23 cellular contexts compared by ENCODE assay signal in genomic region chr12:168201-168600, GRCh38. TPM values are rescaled to one million over a fixed set of nuclear protein-coding genes. Genes with fewer than 3 reads are reported as not detected.
DNase-seq lines count a peak whose midpoint lies in the region; ATAC-seq and TF ChIP-seq lines count a peak whose summit lies in the region.
"Had no signal": no experiment of that assay in that cellular context is flagged by ENCODE, and none has a peak within 500 bp of the region (broad histone marks: within the 10 kb centered on the region; RNA-seq: fewer than 3 reads in every experiment).

No MANE protein-coding gene starts in this region.

- no peaks in the 10 kb centered on the region for H3K36me3 ChIP-seq in hepatocyte (replicated peaks; ENCODE audit: insufficient read depth, low read depth)

- H3K27me3 ChIP-seq in hepatocyte, result no peaks in the 10 kb centered on the region

- H3K27ac ChIP-seq in hepatocyte, result peak overlapping the region; percentile 93
- H3K27ac ChIP-seq: GM23248, KMS-11 had no signal

- TF ChIP-seq CTCF in hepatocyte (IDR thresholded peaks at IDR 0.05; ENCODE audit: poor library complexity), result no peak
- no peak for TF ChIP-seq CTCF in type B pancreatic cell (conservative IDR thresholded peaks at IDR 0.05)

- POLR2A ChIA-PET in activated naive CD8-positive, alpha-beta T cell treated with anti-CD3 and anti-CD28 coated beads, Interleukin-2, amount 10 ng/mL, durations not matched to agents 7 days and 5 days (lab: Charles Lee), result no interaction called here

- peak overlapping the region; percentile 66 for H3K27ac Mint-ChIP-seq in activated naive CD8-positive, alpha-beta T cell treated with anti-CD3 and anti-CD28 coated beads, Interleukin-2, amount 10 ng/mL, durations not matched to agents 7 days and 5 days
- H3K27ac Mint-ChIP-seq in activated naive CD8-positive, alpha-beta T cell treated with anti-CD3 and anti-CD28 coated beads, Interleukin-2, amount 50 U/mL, for 24 hours, result no peak overlapping the region
- H3K27ac Mint-ChIP-seq in type B pancreatic cell, result peak overlapping the region; percentile 34

- H3K4me1 ChIP-seq in hepatocyte (ENCODE audit: insufficient read depth), result peaks cover 50% of the 10 kb centered on the region

- peak overlapping the region; percentile 24 for H3K4me2 ChIP-seq in hepatocyte
- H3K4me2 ChIP-seq: KMS-11 had no signal

- ATAC-seq in activated naive CD8-positive, alpha-beta T cell treated with anti-CD3 and anti-CD28 coated beads, Interleukin-2, amount 10 ng/mL, durations not matched to agents 7 days and 5 days (ENCODE audit: low read depth), result no peak
- ATAC-seq in activated naive CD8-positive, alpha-beta T cell treated with anti-CD3 and anti-CD28 coated beads, Interleukin-2, amount 50 U/mL, for 24 hours, result no peak
- no peak for ATAC-seq in GM18907 (IDR thresholded peaks at IDR 0.05; ENCODE audit: unreplicated experiment)
- ATAC-seq: GM12878, HCT116 had no signal

- no peaks in the 10 kb centered on the region for H3K79me2 ChIP-seq in hepatocyte

- no peak overlapping the region for H3K4me3 Mint-ChIP-seq in activated naive CD8-positive, alpha-beta T cell treated with anti-CD3 and anti-CD28 coated beads, Interleukin-2, amount 10 ng/mL, durations not matched to agents 7 days and 5 days
- H3K4me3 Mint-ChIP-seq in activated naive CD8-positive, alpha-beta T cell treated with anti-CD3 and anti-CD28 coated beads, Interleukin-2, amount 50 U/mL, for 24 hours, result no peak overlapping the region
- H3K4me3 Mint-ChIP-seq in type B pancreatic cell, result peak overlapping the region; percentile 39
- H3K4me3 Mint-ChIP-seq: CD4-positive, alpha-beta memory T cell had no signal

- DNase-seq in activated naive CD8-positive, alpha-beta T cell treated with anti-CD3 and anti-CD28 coated beads, Interleukin-2, amount 10 ng/mL, durations not matched to agents 7 days and 5 days, result no peak
- no peak for DNase-seq in activated naive CD8-positive, alpha-beta T cell treated with anti-CD3 and anti-CD28 coated beads, Interleukin-2, amount 50 U/mL, for 24 hours
- peak; percentile 33 for DNase-seq in NCI-H524 treated with DMSO at 0.1 percent for 48 hours (lab: John Stamatoyannopoulos, UW)
- no peak for DNase-seq in hepatocyte (ENCODE audit: low spot score)
- DNase-seq in type B pancreatic cell (ENCODE audit: extremely low spot score, unreplicated experiment), result no peak
- DNase-seq in NK-92 (lab: John Stamatoyannopoulos, UW; ENCODE audit: unreplicated experiment), result no peak
- DNase-seq in kidney glomerular epithelial cell (lab: John Stamatoyannopoulos, UW), result no peak
- DNase-seq: Caco-2; CD4-positive, alpha-beta memory T cell; DMS 273 treated with DMSO at 0.1 percent for 48 hours; NCI-H1105; NCI-H2081; NCI-H748 treated with DMSO at 0.1 percent for 48 hours; Right ventricle myocardium superior had no signal

- 94% methylated on average over 8 of the region's 8 CpGs for WGBS in hepatocyte (ENCODE audit: low lambda C conversion rate, missing lambda C conversion rate)

- H3K27me3 Mint-ChIP-seq in activated naive CD8-positive, alpha-beta T cell treated with anti-CD3 and anti-CD28 coated beads, Interleukin-2, amount 10 ng/mL, durations not matched to agents 7 days and 5 days, result peaks cover 2% of the 10 kb centered on the region
- H3K27me3 Mint-ChIP-seq in activated naive CD8-positive, alpha-beta T cell treated with anti-CD3 and anti-CD28 coated beads, Interleukin-2, amount 50 U/mL, for 24 hours, result no peaks in the 10 kb centered on the region
- peaks cover 27% of the 10 kb centered on the region for H3K27me3 Mint-ChIP-seq in type B pancreatic cell

- no peaks in the 10 kb centered on the region for H3K9me3 ChIP-seq in hepatocyte (ENCODE audit: low read depth)
- H3K9me3 ChIP-seq: Caco-2 had no signal

- H2AFZ ChIP-seq in hepatocyte, result no peak overlapping the region
- H2AFZ ChIP-seq: GM23248 had no signal

- H3K36me3 Mint-ChIP-seq in activated naive CD8-positive, alpha-beta T cell treated with anti-CD3 and anti-CD28 coated beads, Interleukin-2, amount 10 ng/mL, durations not matched to agents 7 days and 5 days, result no peaks in the 10 kb centered on the region
- H3K36me3 Mint-ChIP-seq in activated naive CD8-positive, alpha-beta T cell treated with anti-CD3 and anti-CD28 coated beads, Interleukin-2, amount 50 U/mL, for 24 hours (ENCODE audit: low read depth), result no peaks in the 10 kb centered on the region
- H3K36me3 Mint-ChIP-seq in type B pancreatic cell, result no peaks in the 10 kb centered on the region
- H3K36me3 Mint-ChIP-seq: CD4-positive, alpha-beta memory T cell had no signal

- peaks cover 24% of the 10 kb centered on the region for H3K4me1 Mint-ChIP-seq in activated naive CD8-positive, alpha-beta T cell treated with anti-CD3 and anti-CD28 coated beads, Interleukin-2, amount 10 ng/mL, durations not matched to agents 7 days and 5 days
- H3K4me1 Mint-ChIP-seq in activated naive CD8-positive, alpha-beta T cell treated with anti-CD3 and anti-CD28 coated beads, Interleukin-2, amount 50 U/mL, for 24 hours, result peaks cover 13% of the 10 kb centered on the region
- peaks cover 40% of the 10 kb centered on the region for H3K4me1 Mint-ChIP-seq in type B pancreatic cell (ENCODE audit: unreplicated experiment)

- H3K9me3 Mint-ChIP-seq in activated naive CD8-positive, alpha-beta T cell treated with anti-CD3 and anti-CD28 coated beads, Interleukin-2, amount 10 ng/mL, durations not matched to agents 7 days and 5 days, result no peaks in the 10 kb centered on the region
- H3K9me3 Mint-ChIP-seq in activated naive CD8-positive, alpha-beta T cell treated with anti-CD3 and anti-CD28 coated beads, Interleukin-2, amount 50 U/mL, for 24 hours, result no peaks in the 10 kb centered on the region
- no peaks in the 10 kb centered on the region for H3K9me3 Mint-ChIP-seq in type B pancreatic cell
- H3K9me3 Mint-ChIP-seq: CD4-positive, alpha-beta memory T cell had no signal

- H4K20me1 ChIP-seq in hepatocyte (ENCODE audit: insufficient read depth, poor library complexity, severe bottlenecking), result no peaks in the 10 kb centered on the region

- no peak overlapping the region for H3K4me3 ChIP-seq in hepatocyte
- H3K4me3 ChIP-seq: GM12878, GM23248 had no signal

- no peaks in the 10 kb centered on the region for H3K9me2 ChIP-seq in hepatocyte (replicated peaks; ENCODE audit: insufficient read depth)

RNA-seq across cellular contexts. Expression of gene SLC6A12, which starts 45.8 kb away (rescaled TPM):
- total RNA-seq in activated naive CD8-positive, alpha-beta T cell treated with anti-CD3 and anti-CD28 coated beads, Interleukin-2, amount 10 ng/mL, durations not matched to agents 7 days and 5 days, result not detected
- total RNA-seq in hepatocyte, result 7.9 and 10.3 TPM in 2 replicates
- polyA plus RNA-seq in hepatocyte, result 3.9 and 6.1 TPM in 2 replicates
- total RNA-seq in type B pancreatic cell (ENCODE audit: low replicate concordance), result 2.1 and 3.0 TPM in 2 replicates
- total RNA-seq: GM23248, HT1080, NCI-H460, RPMI7951 had no signal
- polyA plus RNA-seq: BJ; CD4-positive, alpha-beta memory T cell; GM23248 had no signal
